18 cellular contexts compared by ENCODE assay signal in the genomic region with DNA sequence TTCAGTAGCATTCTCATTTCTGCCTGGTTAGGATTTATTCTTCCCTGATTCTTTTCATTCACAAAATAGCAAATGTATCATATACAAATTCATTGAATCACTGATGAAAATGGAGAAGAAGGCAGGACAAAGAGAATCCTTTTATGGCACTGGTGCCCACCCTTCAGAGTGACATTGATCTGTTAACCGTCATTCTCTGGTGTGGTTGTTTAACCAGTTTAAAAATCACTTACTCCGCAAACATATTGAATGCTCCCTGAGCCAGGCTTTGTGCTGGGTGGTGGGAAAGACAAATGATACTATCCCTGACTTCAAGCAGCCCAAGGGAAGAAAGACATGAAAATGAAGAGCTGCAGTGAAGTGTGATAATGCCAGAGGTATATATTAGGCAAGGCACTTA.
DNase-seq lines count a peak whose midpoint lies in the region; TF ChIP-seq lines count a peak whose summit lies in the region.
"Had no signal": no experiment of that assay in that cellular context is flagged by ENCODE, and none has a peak within 500 bp of the region (broad histone marks: within the 10 kb centered on the region; RNA-seq: fewer than 3 reads in every experiment).

No MANE protein-coding gene starts in this region.

- in situ Hi-C loops in mammary epithelial cell (cut with MboI; ENCODE audit: low sequenced_read_pairs in 2 of 2): loop anchor here (10.0 to 25.0 kb wide), 4 partner anchors 105 to 452 kb away; a partner anchor contains a TSS

- dilution Hi-C loops in mammary epithelial cell (cut with HindIII; ENCODE audit: low sequenced_read_pairs): no loop called here

- no peaks in the 10 kb centered on the region for H4K20me1 ChIP-seq in mammary epithelial cell (ENCODE audit: insufficient read depth, low read length)
- H4K20me1 ChIP-seq in neural progenitor cell (ENCODE audit: low read depth): no peaks in the 10 kb centered on the region

- BruUV-seq in mammary epithelial cell (replicated peaks; lab: Mats Ljungman, UMichigan): no TSS peak

- peaks cover 2% of the 10 kb centered on the region for H3K36me3 Mint-ChIP-seq in neural progenitor cell
- H3K36me3 Mint-ChIP-seq in T-helper 2 cell treated with Interferon-gamma antibody and Interleukin-4, amounts not matched to agents 5 μg/mL and 100 μg/mL, for 36 hours (ENCODE audit: low read depth): peaks cover 17% of the 10 kb centered on the region
- peaks cover 9% of the 10 kb centered on the region for H3K36me3 Mint-ChIP-seq in activated naive CD4-positive, alpha-beta T cell treated with anti-CD3 and anti-CD28 coated beads, Interleukin-2, amount 10 ng/mL, durations not matched to agents 7 days and 5 days

- H3K4me3 ChIP-seq in mammary epithelial cell (replicated peaks in 1 of 3; ENCODE audit: insufficient read depth in 1 of 3, low read depth in 2 of 3, low read length in 3 of 3) (no peak overlapping the region), neural progenitor cell (no peak overlapping the region), spleen (no peak overlapping the region)
- H3K4me3 ChIP-seq: esophagus muscularis mucosa, Peyer's patch had no signal

- WGBS in mammary epithelial cell (ENCODE audit: low coverage, missing lambda C conversion rate): 94% methylated on average over 2 of the region's 2 CpGs
- 94 to 100% (median 99%) methylated on average over 2 of the region's 2 CpGs for WGBS in spleen, 5 donors

- H3K4me2 ChIP-seq in mammary epithelial cell (ENCODE audit: insufficient read depth, low read depth, low read length) (peak overlapping the region; percentile 70), neural progenitor cell (no peak overlapping the region)

- H2AFZ ChIP-seq in mammary epithelial cell (ENCODE audit: low read depth, low read length): peak overlapping the region; percentile 3
- no peak overlapping the region for H2AFZ ChIP-seq in neural progenitor cell (replicated peaks)

- no peak for TF ChIP-seq CTCF in mammary epithelial cell (conservative IDR thresholded peaks at IDR 0.05 in 1 of 2, IDR thresholded peaks at IDR 0.05 in 1 of 2; ENCODE audit: extremely low read depth in 1 of 2, insufficient read depth in 1 of 2, low read depth in 1 of 2, low read length in 2 of 2)
- no peak for TF ChIP-seq CTCF in neural progenitor cell (IDR thresholded peaks at IDR 0.05)
- TF ChIP-seq CTCF in spleen (IDR thresholded peaks at IDR 0.05 in 8 of 11, conservative IDR thresholded peaks at IDR 0.05 in 3 of 11): no peak

- H3K27ac Mint-ChIP-seq in neural progenitor cell: peak overlapping the region; percentile 12
- H3K27ac Mint-ChIP-seq in T-helper 2 cell treated with Interferon-gamma antibody and Interleukin-4, amounts not matched to agents 5 μg/mL and 100 μg/mL, for 36 hours: no peak overlapping the region
- H3K27ac Mint-ChIP-seq in activated naive CD4-positive, alpha-beta T cell treated with anti-CD3 and anti-CD28 coated beads, Interleukin-2, amount 10 ng/mL, durations not matched to agents 7 days and 5 days: no peak overlapping the region
- H3K27ac Mint-ChIP-seq: CD4-positive, alpha-beta T cell; dendritic cell treated with granulocyte-macrophage colony-stimulating factor and Interleukin-4, amounts not matched to agents 40 ng/mL and 50 ng/mL, for 4 days had no signal

- intact Hi-C loops in mammary epithelial cell (cut with micrococcal nuclease) (no loop called here), spleen (cut with DNase I; ENCODE audit: low total_unique reads) (no loop called here)

- no peak for TF ChIP-seq POLR2A in spleen (IDR thresholded peaks at IDR 0.05)

- H3K27ac ChIP-seq in mammary epithelial cell (ENCODE audit: insufficient read depth, low read depth, low read length) (peak overlapping the region; percentile 99), neural progenitor cell (no peak overlapping the region), spleen (no peak overlapping the region)
- H3K27ac ChIP-seq: Peyer's patch had no signal

- H3F3A ChIP-seq in neural progenitor cell (ENCODE audit: low read depth): no peaks in the 10 kb centered on the region

- H3K27me3 ChIP-seq in mammary epithelial cell (ENCODE audit: insufficient read depth, low read length) (no peaks in the 10 kb centered on the region), neural progenitor cell (no peaks in the 10 kb centered on the region), spleen (replicated peaks in 1 of 7) (no peaks in the 10 kb centered on the region)
- H3K27me3 ChIP-seq: esophagus muscularis mucosa, Peyer's patch had no signal

- peaks cover 6% of the 10 kb centered on the region for H3K9me3 ChIP-seq in mammary epithelial cell (replicated peaks; ENCODE audit: insufficient read depth, low read length)
- no peaks in the 10 kb centered on the region for H3K9me3 ChIP-seq in neural progenitor cell (ENCODE audit: low read depth)
- peaks cover 0 to 14% (median 11%) of the 10 kb centered on the region in 8 donors for H3K9me3 ChIP-seq in spleen
- H3K9me3 ChIP-seq: Peyer's patch had no signal

- H3K79me2 ChIP-seq in mammary epithelial cell (ENCODE audit: insufficient read depth, low read length): no peaks in the 10 kb centered on the region
- no peaks in the 10 kb centered on the region for H3K79me2 ChIP-seq in neural progenitor cell (ENCODE audit: low read depth)

- peaks cover 13% of the 10 kb centered on the region for H3K4me1 Mint-ChIP-seq in neural progenitor cell
- peaks cover 25% of the 10 kb centered on the region for H3K4me1 Mint-ChIP-seq in T-helper 2 cell treated with Interferon-gamma antibody and Interleukin-4, amounts not matched to agents 5 μg/mL and 100 μg/mL, for 36 hours (ENCODE audit: low read depth)
- H3K4me1 Mint-ChIP-seq in activated naive CD4-positive, alpha-beta T cell treated with anti-CD3 and anti-CD28 coated beads, Interleukin-2, amount 10 ng/mL, durations not matched to agents 7 days and 5 days: peaks cover 9% of the 10 kb centered on the region

- CTCF ChIA-PET in mammary epithelial cell (lab: Charles Lee; ENCODE audit: low non-redundant PET): no interaction called here
- CTCF ChIA-PET in activated naive CD4-positive, alpha-beta T cell treated with anti-CD3 and anti-CD28 coated beads, Interleukin-2, amount 10 ng/mL, durations not matched to agents 7 days and 5 days (lab: Charles Lee): no interaction called here

- DNase-seq in NCI-H510A treated with DMSO at 0.1 percent for 48 hours (lab: John Stamatoyannopoulos, UW) (peak; percentile 19), NCI-H510A (lab: John Stamatoyannopoulos, UW) (no peak), mammary epithelial cell (no peak), neural progenitor cell (ENCODE audit: low spot score) (no peak), spleen (no peak)
- no peak for DNase-seq in T-helper 2 cell treated with Interferon-gamma antibody and Interleukin-4, amounts not matched to agents 5 μg/mL and 100 μg/mL, for 36 hours (ENCODE audit: low spot score)
- DNase-seq in activated naive CD4-positive, alpha-beta T cell treated with anti-CD3 and anti-CD28 coated beads, Interleukin-2, amount 10 ng/mL, durations not matched to agents 7 days and 5 days: no peak
- no peak for DNase-seq in activated CD4-positive, CD25-positive, alpha-beta regulatory T cell (lab: John Stamatoyannopoulos, UW)
- DNase-seq: activated CD4-positive, CD25-positive, alpha-beta regulatory T cell treated with anti-CD3 and anti-CD28 coated beads, Interleukin-2, amount 50 U/mL, for 72 hours; activated gamma-delta T cell treated with Interleukin-2 at 50 U/mL for 16 hours; CD4-positive, alpha-beta T cell; kidney glomerular epithelial cell; NCI-H187; NCI-H526 treated with DMSO at 0.1 percent for 48 hours; Peyer's patch; stimulated activated CD4-positive, alpha-beta T cell treated with anti-CD3 and anti-CD28 coated beads, Interleukin-1b, Interleukin-23, amount 100 ng/mL, for 48 hours had no signal

- peaks cover 7% of the 10 kb centered on the region for H3K9me3 Mint-ChIP-seq in neural progenitor cell
- H3K9me3 Mint-ChIP-seq in T-helper 2 cell treated with Interferon-gamma antibody and Interleukin-4, amounts not matched to agents 5 μg/mL and 100 μg/mL, for 36 hours: peaks cover 20% of the 10 kb centered on the region
- peaks cover 11% of the 10 kb centered on the region for H3K9me3 Mint-ChIP-seq in activated naive CD4-positive, alpha-beta T cell treated with anti-CD3 and anti-CD28 coated beads, Interleukin-2, amount 10 ng/mL, durations not matched to agents 7 days and 5 days

- H3K9ac ChIP-seq in mammary epithelial cell (ENCODE audit: insufficient read depth, low read length) (peak overlapping the region; percentile 67), neural progenitor cell (no peak overlapping the region)

- no peak overlapping the region for H3K4me3 Mint-ChIP-seq in neural progenitor cell
- no peak overlapping the region for H3K4me3 Mint-ChIP-seq in T-helper 2 cell treated with Interferon-gamma antibody and Interleukin-4, amounts not matched to agents 5 μg/mL and 100 μg/mL, for 36 hours
- H3K4me3 Mint-ChIP-seq in activated naive CD4-positive, alpha-beta T cell treated with anti-CD3 and anti-CD28 coated beads, Interleukin-2, amount 10 ng/mL, durations not matched to agents 7 days and 5 days: no peak overlapping the region
- H3K4me3 Mint-ChIP-seq: CD4-positive, alpha-beta T cell; dendritic cell treated with granulocyte-macrophage colony-stimulating factor and Interleukin-4, amounts not matched to agents 40 ng/mL and 50 ng/mL, for 4 days had no signal

- H3K27me3 Mint-ChIP-seq in neural progenitor cell (ENCODE audit: insufficient read depth, low read depth): no peaks in the 10 kb centered on the region
- H3K27me3 Mint-ChIP-seq in T-helper 2 cell treated with Interferon-gamma antibody and Interleukin-4, amounts not matched to agents 5 μg/mL and 100 μg/mL, for 36 hours (ENCODE audit: low read depth): no peaks in the 10 kb centered on the region
- no peaks in the 10 kb centered on the region for H3K27me3 Mint-ChIP-seq in activated naive CD4-positive, alpha-beta T cell treated with anti-CD3 and anti-CD28 coated beads, Interleukin-2, amount 10 ng/mL, durations not matched to agents 7 days and 5 days
- H3K27me3 Mint-ChIP-seq: CD4-positive, alpha-beta T cell; dendritic cell treated with granulocyte-macrophage colony-stimulating factor and Interleukin-4, amounts not matched to agents 40 ng/mL and 50 ng/mL, for 4 days had no signal

- no peaks in the 10 kb centered on the region for H3K36me3 ChIP-seq in mammary epithelial cell (ENCODE audit: insufficient read depth, low read length)
- H3K36me3 ChIP-seq in neural progenitor cell: no peaks in the 10 kb centered on the region
- no peaks in the 10 kb centered on the region for H3K36me3 ChIP-seq in spleen
- H3K36me3 ChIP-seq: esophagus muscularis mucosa, Peyer's patch had no signal

- peaks cover 64% of the 10 kb centered on the region for H3K4me1 ChIP-seq in mammary epithelial cell (ENCODE audit: insufficient read depth, low read length)
- no peaks in the 10 kb centered on the region for H3K4me1 ChIP-seq in neural progenitor cell
- peaks cover 0 to 23% (median 4%) of the 10 kb centered on the region in 6 donors for H3K4me1 ChIP-seq in spleen
